In the genomic region with DNA sequence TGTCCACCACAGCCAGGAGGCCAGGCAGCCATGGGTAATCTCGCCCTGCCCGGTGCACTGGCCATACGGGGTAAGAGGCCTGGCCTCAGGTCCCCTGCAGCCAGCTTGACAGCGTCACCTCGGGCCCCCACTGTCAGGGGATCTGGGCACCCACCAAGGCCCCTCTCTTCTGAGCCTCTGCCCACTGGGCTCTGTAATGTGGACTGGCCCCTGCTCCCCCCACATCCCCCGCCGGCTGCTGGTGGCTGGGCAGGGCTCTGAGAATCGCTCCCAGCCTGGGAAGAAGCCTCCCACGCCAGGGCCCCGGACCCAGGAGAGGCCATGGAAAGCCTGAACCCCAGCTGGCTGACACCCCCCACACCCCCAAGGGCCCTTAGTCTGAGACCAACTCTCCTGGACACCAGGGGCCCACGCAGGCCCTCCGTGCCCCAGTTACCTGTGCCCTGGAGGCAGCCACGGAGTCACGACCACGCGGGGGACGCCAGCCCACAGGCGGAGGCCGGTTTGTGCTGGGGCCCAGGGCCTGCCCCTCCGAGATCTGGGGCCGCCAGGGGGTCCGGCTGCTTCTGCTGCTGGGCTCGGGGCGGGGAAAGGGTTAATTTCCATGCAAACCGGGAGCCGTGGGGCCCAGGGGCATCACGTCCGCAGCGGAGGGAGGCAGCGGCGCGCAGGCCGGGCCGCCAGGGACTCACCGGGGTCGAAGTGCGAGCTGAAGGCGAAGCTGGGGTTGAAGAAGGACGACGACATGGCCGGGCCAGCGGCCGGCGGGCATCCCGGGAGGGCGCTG, we compare ENCODE assay signal across 8 cellular contexts. TPM values are rescaled to one million over a fixed set of nuclear protein-coding genes. Genes with fewer than 3 reads are reported as not detected.
DNase-seq lines count a peak whose midpoint lies in the region; ATAC-seq and TF ChIP-seq lines count a peak whose summit lies in the region.

Gene PVALEF (plus strand): TSS at position 262 of the 787 bp plus-strand sequence. CDS start 15,720 bp downstream, outside the sequence.

- peak within 1 kb of the TSS; percentile 47 for H3K4me3 Mint-ChIP-seq in activated naive CD8-positive, alpha-beta T cell

- no peaks in the 10 kb centered on the region for H3K36me3 Mint-ChIP-seq in activated naive CD8-positive, alpha-beta T cell

- 23 to 29% methylated on average over 46 of the region's 46 CpGs for WGBS in sigmoid colon, 2 donors

- no peaks in the 10 kb centered on the region for H4K20me1 ChIP-seq in Karpas-422 (ENCODE audit: insufficient read depth, low read depth, low read length)

- peak within 1 kb of the TSS; percentile 41; the same call in 1 of the 2 replicates for H3K9ac ChIP-seq in ES-I3 (ENCODE audit: low read depth, low read length)
- no peak within 1 kb of the TSS for H3K9ac ChIP-seq in Karpas-422 (ENCODE audit: low read length)

- H3K4me1 ChIP-seq in ES-I3 (ENCODE audit: insufficient read depth, low read length): no peaks in the 10 kb centered on the region; the same call in 1 of the 2 replicates
- H3K4me1 ChIP-seq in sigmoid colon: peaks cover 0 to 10% (median 9%) of the 10 kb centered on the region in 4 donors
- no peaks in the 10 kb centered on the region for H3K4me1 ChIP-seq in Karpas-422 (ENCODE audit: low read length)

- no peaks in the 10 kb centered on the region for H3K36me3 ChIP-seq in ES-I3 (ENCODE audit: insufficient read depth, low read length)
- no peaks in the 10 kb centered on the region for H3K36me3 ChIP-seq in sigmoid colon
- no peaks in the 10 kb centered on the region for H3K36me3 ChIP-seq in Karpas-422 (ENCODE audit: insufficient read depth, low read length)

- no peaks in the 10 kb centered on the region for H3K9me3 Mint-ChIP-seq in activated naive CD8-positive, alpha-beta T cell (ENCODE audit: low read depth)

- ATAC-seq in GM18520 (IDR thresholded peaks at IDR 0.05; ENCODE audit: unreplicated experiment): no peak

- H3K9me3 ChIP-seq in ES-I3 (ENCODE audit: control insufficient read depth, insufficient read depth, low read length): no peaks in the 10 kb centered on the region
- no peaks in the 10 kb centered on the region for H3K9me3 ChIP-seq in iPS-18c (ENCODE audit: control insufficient read depth, insufficient read depth, low read length)
- H3K9me3 ChIP-seq in sigmoid colon: no peaks in the 10 kb centered on the region
- no peaks in the 10 kb centered on the region for H3K9me3 ChIP-seq in Karpas-422 (ENCODE audit: low read length)

- peaks cover 5 to 35% (median 20%) of the 10 kb centered on the region in 3 donors for H3K27me3 ChIP-seq in sigmoid colon
- no peaks in the 10 kb centered on the region for H3K27me3 ChIP-seq in Karpas-422 (ENCODE audit: low read length)

- H3K27ac Mint-ChIP-seq in activated naive CD8-positive, alpha-beta T cell: no peak within 1 kb of the TSS

- peak within 1 kb of the TSS; percentile 45; the same call in 1 of the 2 replicates for H3K4me3 ChIP-seq in iPS-18c (ENCODE audit: insufficient read depth, low read depth, low read length)
- peak within 1 kb of the TSS; percentile 21 to 46 (median 39) for H3K4me3 ChIP-seq in sigmoid colon
- no peak within 1 kb of the TSS for H3K4me3 ChIP-seq in Karpas-422 (ENCODE audit: low read length)

- peaks cover 5% of the 10 kb centered on the region for H3K27me3 Mint-ChIP-seq in activated naive CD8-positive, alpha-beta T cell

- DNase-seq in sigmoid colon (peak; percentile 62), ureter (ENCODE audit: low spot score) (no peak), GDM1 (lab: John Stamatoyannopoulos, UW) (no peak), Karpas-422 (no peak)

- TF ChIP-seq POLR2A in sigmoid colon (IDR thresholded peaks at IDR 0.05): no peak

- no peak for TF ChIP-seq EP300 in sigmoid colon (IDR thresholded peaks at IDR 0.05)

- no peaks in the 10 kb centered on the region for H3K9me2 ChIP-seq in Karpas-422 (replicated peaks; ENCODE audit: insufficient read depth, low read length)

- no peak within 1 kb of the TSS for H2AFZ ChIP-seq in Karpas-422 (ENCODE audit: low read length)

- peaks cover 3% of the 10 kb centered on the region for H3K4me1 Mint-ChIP-seq in activated naive CD8-positive, alpha-beta T cell (ENCODE audit: low read depth)

- H3K79me2 ChIP-seq in Karpas-422 (ENCODE audit: low read length): no peaks in the 10 kb centered on the region

- intact Hi-C loops in sigmoid colon (cut with DNase I): no loop called here

- TF ChIP-seq CTCF in sigmoid colon (IDR thresholded peaks at IDR 0.05): no peak

- peak within 1 kb of the TSS in 3 of 4 donors; percentile 4 to 73 (median 23) for H3K27ac ChIP-seq in sigmoid colon
- H3K27ac ChIP-seq in Karpas-422 (ENCODE audit: low read length): no peak within 1 kb of the TSS

- no peak within 1 kb of the TSS for H3K4me2 ChIP-seq in Karpas-422 (ENCODE audit: low read depth, low read length, poor library complexity, severe bottlenecking)

RNA-seq across cellular contexts. Expression of gene PVALEF, which starts in this region (rescaled TPM):
- total RNA-seq in sigmoid colon (not detected), ureter (not detected)
- polyA plus RNA-seq in sigmoid colon: not detected
- not detected in 2 replicates for total RNA-seq in Karpas-422 (2014; rRNA removed; shearing (Covaris generic); ENCODE audit: low replicate concordance)

Comparison
In these comparisons a context has a peak if more than half of its experiments do, and no peak if none do; other contexts are left out.
1. Peak in DNase-seq, H3K4me3 ChIP-seq and H3K27ac ChIP-seq in sigmoid colon; RNA of the gene not detected or under 1 TPM.